Comparison of ENCODE assay signal across 17 cellular contexts in genomic region chrX:78118628-78119027, GRCh38. TPM values are rescaled to one million over a fixed set of nuclear protein-coding genes. Genes with fewer than 3 reads are reported as not detected.
DNase-seq lines count a peak whose midpoint lies in the region; ATAC-seq, FAIRE-seq and TF ChIP-seq lines count a peak whose summit lies in the region.
"Had no signal": no experiment of that assay in that cellular context is flagged by ENCODE, and none has a peak within 500 bp of the region (broad histone marks: within the 10 kb centered on the region; RNA-seq: fewer than 3 reads in every experiment).

No MANE protein-coding gene starts in this region.

- in situ Hi-C loops in K562 (cut with MboI): no loop called here

- H3K4me3 ChIP-seq in K562 (no peak overlapping the region), neutrophil (ENCODE audit: low read depth in 1 of 2, low read length in 1 of 2) (no peak overlapping the region)
- H3K4me3 ChIP-seq: BLaER1, PC-9 had no signal

- H3K27me3 ChIP-seq in K562 (ENCODE audit: control insufficient read depth in 2 of 2, insufficient read depth in 2 of 2, low read length in 2 of 2): no peaks in the 10 kb centered on the region
- no peaks in the 10 kb centered on the region for H3K27me3 ChIP-seq in neutrophil

- H3K79me2 ChIP-seq in K562 (ENCODE audit: control insufficient read depth, insufficient read depth, low read length): peaks cover 84% of the 10 kb centered on the region

- TF ChIP-seq EP300 in K562 (IDR thresholded peaks at IDR 0.05; ENCODE audit: low read length): no peak

- peaks cover 10% of the 10 kb centered on the region for H3K36me3 Mint-ChIP-seq in activated naive CD4-positive, alpha-beta T cell treated with anti-CD3 and anti-CD28 coated beads, Interleukin-2, amount 50 U/mL, for 24 hours
- peaks cover 4% of the 10 kb centered on the region for H3K36me3 Mint-ChIP-seq in T-helper 17 cell (ENCODE audit: low read depth)

- H3K36me3 ChIP-seq in K562 (ENCODE audit: control insufficient read depth, insufficient read depth, low read length) (peaks cover 98% of the 10 kb centered on the region), neutrophil (peaks cover 99% of the 10 kb centered on the region)

- peak overlapping the region; percentile 59 for H3K27ac Mint-ChIP-seq in activated naive CD4-positive, alpha-beta T cell treated with anti-CD3 and anti-CD28 coated beads, Interleukin-2, amount 50 U/mL, for 24 hours
- peak overlapping the region; percentile 16 for H3K27ac Mint-ChIP-seq in T-helper 17 cell

- H4K20me1 ChIP-seq in K562 (replicated peaks; ENCODE audit: control insufficient read depth, insufficient read depth, low read length): peaks cover 28% of the 10 kb centered on the region; the same call in 1 of the 2 replicates

- H3K9me1 ChIP-seq in K562 (ENCODE audit: control insufficient read depth, insufficient read depth, low read length): peaks cover 2% of the 10 kb centered on the region

- no peak for TF ChIP-seq CTCF in K562 (IDR thresholded peaks at IDR 0.05 in 2 of 3, conservative IDR thresholded peaks at IDR 0.05 in 1 of 3; ENCODE audit: insufficient read depth in 2 of 3, low read depth in 1 of 3, low read length in 3 of 3)
- TF ChIP-seq CTCF in neutrophil (IDR thresholded peaks at IDR 0.05): no peak

- 80% methylated on average over 1 of the region's 1 CpG for WGBS in K562 (ENCODE audit: insufficient coverage, low coverage, missing lambda C conversion rate)

- no peak overlapping the region for H3K4me2 ChIP-seq in K562 (ENCODE audit: insufficient read depth, low read length)
- H3K4me2 ChIP-seq: BLaER1, PC-9 had no signal

- no peak for TF ChIP-seq POLR2A in K562 (conservative IDR thresholded peaks at IDR 0.05)

- H3K4me1 ChIP-seq in K562 (replicated peaks in 1 of 2; ENCODE audit: control insufficient read depth in 2 of 2, insufficient read depth in 2 of 2, low read length in 2 of 2) (peaks cover 0 to 7% of the 10 kb centered on the region in 2 experiments; a peak in 2 of 5 replicates), neutrophil (ENCODE audit: control insufficient read depth in 1 of 2, insufficient read depth in 1 of 2, low read depth in 1 of 2, low read length in 1 of 2) (peaks cover 4 to 6% of the 10 kb centered on the region in 2 experiments)

- H3K9me3 Mint-ChIP-seq in activated naive CD4-positive, alpha-beta T cell treated with anti-CD3 and anti-CD28 coated beads, Interleukin-2, amount 50 U/mL, for 24 hours: no peaks in the 10 kb centered on the region

- no TSS peak for BruUV-seq in K562 (replicated peaks; lab: Mats Ljungman, UMichigan)

- no peaks in the 10 kb centered on the region for H3K27me3 Mint-ChIP-seq in activated naive CD4-positive, alpha-beta T cell treated with anti-CD3 and anti-CD28 coated beads, Interleukin-2, amount 50 U/mL, for 24 hours
- no peaks in the 10 kb centered on the region for H3K27me3 Mint-ChIP-seq in T-helper 17 cell

- no peaks in the 10 kb centered on the region for H3K9me3 ChIP-seq in T-helper 17 cell (ENCODE audit: control insufficient read depth, low read length, poor library complexity, severe bottlenecking)
- no peaks in the 10 kb centered on the region for H3K9me3 ChIP-seq in K562 (replicated peaks; ENCODE audit: control insufficient read depth, insufficient read depth, low read depth, low read length)
- no peaks in the 10 kb centered on the region for H3K9me3 ChIP-seq in neutrophil

- H3K4me3 Mint-ChIP-seq in activated naive CD4-positive, alpha-beta T cell treated with anti-CD3 and anti-CD28 coated beads, Interleukin-2, amount 50 U/mL, for 24 hours: no peak overlapping the region
- H3K4me3 Mint-ChIP-seq in T-helper 17 cell: no peak overlapping the region

- POLR2A ChIA-PET in K562 (lab: Yijun Ruan, JAX): no interaction called here

- CTCF ChIA-PET in K562 (lab: Yijun Ruan, JAX; ENCODE audit: low intra/inter-chr PET ratio): no interaction called here

- FAIRE-seq in K562 (lab: Jason Lieb, UNC): no peak
- FAIRE-seq: H54 had no signal

- no peak for DNase-seq in activated naive CD4-positive, alpha-beta T cell treated with Interleukin-2 at 50 U/mL for 16 hours
- no peak for DNase-seq in T-helper 17 cell
- DNase-seq in K562 (ENCODE audit: extremely low read depth in 1 of 4, low spot score in 3 of 4): no peak
- no peak for DNase-seq in stimulated activated CD4-positive, alpha-beta T cell treated with anti-CD3 and anti-CD28 coated beads, Interleukin-1b, Interleukin-23, amount 100 ng/mL, for 48 hours
- DNase-seq: DMS153, EL, Kasumi-1, NCI-H187 treated with DMSO at 0.1 percent for 48 hours, NCI-H2171, NCI-H446 treated with DMSO at 0.1 percent for 48 hours, NCI-H748 treated with DMSO at 0.1 percent for 48 hours, PC-9 had no signal

- intact Hi-C loops in K562 (cut with micrococcal nuclease): no loop called here

- TF ChIP-seq RAD21 in K562 (CRISPR knock-in tag; conservative IDR thresholded peaks at IDR 0.05 in 1 of 2, IDR thresholded peaks at IDR 0.05 in 1 of 2): no peak

- H2AFZ ChIP-seq in K562 (ENCODE audit: low read depth, low read length): no peak overlapping the region
- H2AFZ ChIP-seq: PC-9 had no signal

- H3K9ac ChIP-seq in K562 (ENCODE audit: insufficient read depth in 1 of 2, low read depth in 2 of 2, low read length in 2 of 2): no peak overlapping the region
- H3K9ac ChIP-seq: BLaER1 had no signal

- no peak overlapping the region for H3K27ac ChIP-seq in K562 (ENCODE audit: extremely low read depth, low read depth, low read length)
- peak overlapping the region; percentile 58 for H3K27ac ChIP-seq in neutrophil
- H3K27ac ChIP-seq: BLaER1, PC-9 had no signal

- H3K4me1 Mint-ChIP-seq in activated naive CD4-positive, alpha-beta T cell treated with anti-CD3 and anti-CD28 coated beads, Interleukin-2, amount 50 U/mL, for 24 hours: peaks cover 67% of the 10 kb centered on the region
- H3K4me1 Mint-ChIP-seq in T-helper 17 cell: peaks cover 21% of the 10 kb centered on the region

- ATAC-seq in T-helper 17 cell (no peak), K562 (peak; percentile 17; the same call in 1 of the 3 replicates), HG02610 (IDR thresholded peaks at IDR 0.05; ENCODE audit: unreplicated experiment) (no peak)

TF ChIP-seq in K562, 482 proteins besides CTCF, POLR2A, EP300 and RAD21 (continues in another document):
- TF ChIP-seq TAF9B (IDR thresholded peaks at IDR 0.05; ENCODE audit: partially characterized antibody) (no peak), CGGBP1 (CRISPR knock-in tag; IDR thresholded peaks at IDR 0.05) (no peak), NR2C2 (CRISPR knock-in tag; IDR thresholded peaks at IDR 0.05) (no peak), NR2C2 (tag; IDR thresholded peaks at IDR 0.05) (no peak), HDGF (IDR thresholded peaks at IDR 0.05) (no peak)

RNA-seq across cellular contexts. Expression of gene PGK1, which starts 14.6 kb away (rescaled TPM):
- total RNA-seq in T-helper 17 cell: 100 to 1,000 TPM; 256 to 258 TPM
- 215 and 344 TPM in 2 replicates for total RNA-seq in K562 (2011; cell fraction: chromatin; rRNA removed; ENCODE audit: low replicate concordance)
- total RNA-seq in K562 (2011; cell fraction: nucleolus; rRNA removed): 122 and 149 TPM in 2 replicates
- 251 and 270 TPM in 2 replicates for total RNA-seq in K562 (2011; cell fraction: nucleoplasm; rRNA removed)
- total RNA-seq in K562 (2014; rRNA removed): 199 and 230 TPM in 2 replicates
- 378 and 428 TPM in 2 replicates for total RNA-seq in K562 (2014; rRNA removed; fragmentation: Illumina TruSeq; extraction: Trizol)
- total RNA-seq in K562 (2015; rRNA removed; fragmentation: Illumina TruSeq; extraction: Trizol): 253 and 265 TPM in 2 replicates
- total RNA-seq in K562 (2021): 397 and 412 TPM in 2 replicates
- 1,361 and 1,378 TPM in 2 replicates for polyA plus RNA-seq in K562 (2011; rRNA removed)
- polyA plus RNA-seq in K562 (2011; cell fraction: cytosol; rRNA removed): 471 and 871 TPM in 2 replicates
- polyA plus RNA-seq in K562 (2011; cell fraction: nucleus; rRNA removed): 372 and 830 TPM in 2 replicates
- 355 and 529 TPM in 2 replicates for polyA plus RNA-seq in K562 (2012)
- polyA plus RNA-seq in K562 (2014; fragmentation: Illumina TruSeq; extraction: Trizol): 332 and 352 TPM in 2 replicates
- 100 to 1,000 TPM; 541 to 543 TPM for polyA plus RNA-seq in K562 (2014; fragmentation: Nextera tagmentation; extraction: Ambion mirVana)
- 294 and 317 TPM in 2 replicates for polyA plus RNA-seq in K562 (2014; rRNA removed)
- 737 and 825 TPM in 2 replicates for polyA minus RNA-seq in K562 (2011; rRNA and poly(A)+ RNA removed)
- polyA minus RNA-seq in K562 (2011; cell fraction: cytosol; rRNA and poly(A)+ RNA removed): 247 and 288 TPM in 2 replicates
- polyA minus RNA-seq in K562 (2011; cell fraction: nucleus; rRNA and poly(A)+ RNA removed): 69.6 and 149 TPM in 2 replicates

RNA-seq across cellular contexts. Expression of gene TAF9B, which starts 20.8 kb away (rescaled TPM):
- total RNA-seq in T-helper 17 cell (10 to 100 TPM; 10.3 to 12.6 TPM), K562 (2014; rRNA removed) (10.9 and 16.1 TPM in 2 replicates), K562 (2014; rRNA removed; fragmentation: Illumina TruSeq; extraction: Trizol) (28.1 and 31.4 TPM in 2 replicates), K562 (2015; rRNA removed; fragmentation: Illumina TruSeq; extraction: Trizol) (20.6 and 20.8 TPM in 2 replicates), K562 (2021) (18.6 and 19.1 TPM in 2 replicates)
- 3.8 and 8.3 TPM in 2 replicates for total RNA-seq in K562 (2011; cell fraction: chromatin; rRNA removed; ENCODE audit: low replicate concordance)
- 2.7 and 2.8 TPM in 2 replicates for total RNA-seq in K562 (2011; cell fraction: nucleolus; rRNA removed)
- total RNA-seq in K562 (2011; cell fraction: nucleoplasm; rRNA removed): 5.7 and 6.9 TPM in 2 replicates
- polyA plus RNA-seq in K562 (2011; rRNA removed) (32.9 and 42.1 TPM in 2 replicates), K562 (2014; fragmentation: Illumina TruSeq; extraction: Trizol) (26.2 and 30.3 TPM in 2 replicates), K562 (2014; fragmentation: Nextera tagmentation; extraction: Ambion mirVana) (10 to 100 TPM; 19.3 to 36.5 TPM), K562 (2014; rRNA removed) (16.7 and 17.7 TPM in 2 replicates)
- 17.4 and 21.0 TPM in 2 replicates for polyA plus RNA-seq in K562 (2011; cell fraction: cytosol; rRNA removed)
- 5.1 and 7.7 TPM in 2 replicates for polyA plus RNA-seq in K562 (2011; cell fraction: nucleus; rRNA removed)
- 17.5 and 18.3 TPM in 2 replicates for polyA plus RNA-seq in K562 (2012)
- polyA minus RNA-seq in K562 (2011; rRNA and poly(A)+ RNA removed): 34.1 and 43.3 TPM in 2 replicates
- polyA minus RNA-seq in K562 (2011; cell fraction: cytosol; rRNA and poly(A)+ RNA removed): 9.6 and 12.9 TPM in 2 replicates
- 4.8 and 6.9 TPM in 2 replicates for polyA minus RNA-seq in K562 (2011; cell fraction: nucleus; rRNA and poly(A)+ RNA removed)
